ENCODE assay signal across 1 cellular context in genomic region chr5:138753794-138754698, GRCh38.
TF ChIP-seq lines count a peak whose summit lies in the region.

No MANE protein-coding gene starts in this region.

TF ChIP-seq in HepG2, 621 proteins besides CTCF, POLR2A, EP300 and RAD21 (continues in another document):
- peak; percentile 97 for TF ChIP-seq ZNF3 (CRISPR knock-in tag; IDR thresholded peaks at IDR 0.05)
- TF ChIP-seq POGZ (CRISPR knock-in tag; IDR thresholded peaks at IDR 0.05): no peak
- TF ChIP-seq BCLAF1 (IDR thresholded peaks at IDR 0.05): no peak
- peak; percentile 56; the same call in 1 of the 2 replicates for TF ChIP-seq KDM5A (IDR thresholded peaks at IDR 0.05; ENCODE audit: borderline replicate concordance, low read length)
- TF ChIP-seq TOE1 (CRISPR knock-in tag; IDR thresholded peaks at IDR 0.05): no peak
- no peak for TF ChIP-seq ZNF841 (CRISPR knock-in tag; IDR thresholded peaks at IDR 0.05; ENCODE audit: borderline replicate concordance)
- no peak for TF ChIP-seq SKIL (CRISPR knock-in tag; IDR thresholded peaks at IDR 0.05; ENCODE audit: borderline replicate concordance)
- no peak for TF ChIP-seq MEIS2 (CRISPR knock-in tag; IDR thresholded peaks at IDR 0.05)
- no peak for TF ChIP-seq ZBTB44 (CRISPR knock-in tag; IDR thresholded peaks at IDR 0.05)
- 0 out of 2 replicates have a peak, but pooled peaks have one; percentile 13 for TF ChIP-seq LCORL (IDR thresholded peaks at IDR 0.05)
- TF ChIP-seq LCORL (CRISPR knock-in tag; IDR thresholded peaks at IDR 0.05): no peak
- peak; percentile 67 for TF ChIP-seq TEAD3 (CRISPR knock-in tag; optimal IDR thresholded peaks at IDR 0.05; ENCODE audit: borderline replicate concordance)
- TF ChIP-seq ZSCAN31 (CRISPR knock-in tag; IDR thresholded peaks at IDR 0.05; ENCODE audit: low read depth): no peak
- no peak for TF ChIP-seq ZKSCAN1 (IDR thresholded peaks at IDR 0.05; ENCODE audit: low read length)
- no peak for TF ChIP-seq ZNF44 (CRISPR knock-in tag; IDR thresholded peaks at IDR 0.05)
- TF ChIP-seq TERF1 (CRISPR knock-in tag; IDR thresholded peaks at IDR 0.05): no peak
- TF ChIP-seq TARDBP (CRISPR knock-in tag; IDR thresholded peaks at IDR 0.05): no peak
- 0 out of 2 replicates have a peak, but pooled peaks have one; percentile 40 for TF ChIP-seq HBP1 (CRISPR knock-in tag; IDR thresholded peaks at IDR 0.05; ENCODE audit: low read depth)
- 0 out of 2 replicates have a peak, but pooled peaks have one; percentile 42 for TF ChIP-seq ZNF354B (CRISPR knock-in tag; IDR thresholded peaks at IDR 0.05)
- 0 out of 2 replicates have a peak, but pooled peaks have one; percentile 29 for TF ChIP-seq ZNF503 (CRISPR knock-in tag; IDR thresholded peaks at IDR 0.05)
- TF ChIP-seq ZBTB10 (CRISPR knock-in tag; IDR thresholded peaks at IDR 0.05; ENCODE audit: borderline replicate concordance): no peak
- no peak for TF ChIP-seq KDM3A (CRISPR knock-in tag; IDR thresholded peaks at IDR 0.05; ENCODE audit: low read depth)
- TF ChIP-seq SMC3 (IDR thresholded peaks at IDR 0.05; ENCODE audit: low read length): no peak
- TF ChIP-seq GABPA (IDR thresholded peaks at IDR 0.05; ENCODE audit: low read depth, low read length): no peak
- TF ChIP-seq GABPA (CRISPR knock-in tag; IDR thresholded peaks at IDR 0.05; ENCODE audit: low read depth): no peak
- TF ChIP-seq ZNF576 (CRISPR knock-in tag; IDR thresholded peaks at IDR 0.05): no peak
- no peak for TF ChIP-seq ZFP41 (CRISPR knock-in tag; IDR thresholded peaks at IDR 0.05; ENCODE audit: borderline replicate concordance)
- TF ChIP-seq GMEB1 (CRISPR knock-in tag; IDR thresholded peaks at IDR 0.05; ENCODE audit: borderline replicate concordance): no peak
- no peak for TF ChIP-seq TFAP4 (IDR thresholded peaks at IDR 0.05; ENCODE audit: borderline replicate concordance, low read depth)
- TF ChIP-seq RXRB (CRISPR knock-in tag; IDR thresholded peaks at IDR 0.05; ENCODE audit: borderline replicate concordance): peak; percentile 28
- TF ChIP-seq RBAK (CRISPR knock-in tag; IDR thresholded peaks at IDR 0.05): no peak
- no peak for TF ChIP-seq ATF3 (CRISPR knock-in tag; IDR thresholded peaks at IDR 0.05)
- TF ChIP-seq SCMH1 (CRISPR knock-in tag; IDR thresholded peaks at IDR 0.05; ENCODE audit: borderline replicate concordance): no peak
- TF ChIP-seq TBP (CRISPR knock-in tag; IDR thresholded peaks at IDR 0.05): no peak
- TF ChIP-seq ZNF121 (CRISPR knock-in tag; IDR thresholded peaks at IDR 0.05): no peak
- no peak for TF ChIP-seq ZNF260 (CRISPR knock-in tag; IDR thresholded peaks at IDR 0.05; ENCODE audit: borderline replicate concordance, low read depth)
- TF ChIP-seq NBN (conservative IDR thresholded peaks at IDR 0.05): no peak
- TF ChIP-seq ZNF777 (CRISPR knock-in tag; IDR thresholded peaks at IDR 0.05): 0 out of 2 replicates have a peak, but pooled peaks have one; percentile 29
- TF ChIP-seq PAXIP1 (CRISPR knock-in tag; conservative IDR thresholded peaks at IDR 0.05): peak; percentile 34; the same call in 1 of the 2 replicates
